7 cellular contexts compared by ENCODE assay signal in genomic region chrX:53481093-53481492, GRCh38. TPM values are rescaled to one million over a fixed set of nuclear protein-coding genes. Genes with fewer than 3 reads are reported as not detected.
DNase-seq lines count a peak whose midpoint lies in the region; ATAC-seq and TF ChIP-seq lines count a peak whose summit lies in the region.

No MANE protein-coding gene starts in this region.

- peak; percentile 55 for TF ChIP-seq CTCF in GM12875 (IDR thresholded peaks at IDR 0.05; ENCODE audit: borderline replicate concordance, insufficient read depth, low read depth, low read length)
- peak; percentile 49 for TF ChIP-seq CTCF in fibroblast of villous mesenchyme (IDR thresholded peaks at IDR 0.05; ENCODE audit: insufficient read depth, low read depth, low read length)
- TF ChIP-seq CTCF in left ventricle myocardium inferior (IDR thresholded peaks at IDR 0.05; ENCODE audit: borderline replicate concordance): no peak

- H3K27me3 ChIP-seq in SJCRH30 (no peaks in the 10 kb centered on the region), left ventricle myocardium inferior (ENCODE audit: low read depth) (no peaks in the 10 kb centered on the region)

- H3K4me1 ChIP-seq in SJCRH30: no peaks in the 10 kb centered on the region
- no peaks in the 10 kb centered on the region for H3K4me1 ChIP-seq in left ventricle myocardium inferior

- intact Hi-C loops in left ventricle myocardium inferior (cut with micrococcal nuclease): no loop called here

- DNase-seq in CD1c-positive myeloid dendritic cell (ENCODE audit: extremely low spot score) (peak; percentile 6), SJCRH30 (peak; percentile 1 to 11), fibroblast of villous mesenchyme (ENCODE audit: low read depth) (no peak), left ventricle myocardium inferior (no peak), NCI-H510A treated with DMSO at 0.1 percent for 48 hours (lab: John Stamatoyannopoulos, UW) (no peak)

- H3K4me3 ChIP-seq in GM12875 (ENCODE audit: low read depth, low read length): no peak overlapping the region
- no peak overlapping the region for H3K4me3 ChIP-seq in SJCRH30
- H3K4me3 ChIP-seq in fibroblast of villous mesenchyme (ENCODE audit: low read depth, low read length): no peak overlapping the region
- H3K4me3 ChIP-seq in left ventricle myocardium inferior: no peak overlapping the region

- H3K9me3 ChIP-seq in SJCRH30 (replicated peaks) (no peaks in the 10 kb centered on the region), left ventricle myocardium inferior (replicated peaks) (no peaks in the 10 kb centered on the region)

- ATAC-seq in HG03097 (IDR thresholded peaks at IDR 0.05; ENCODE audit: low FRiP score, unreplicated experiment): no peak

- no peaks in the 10 kb centered on the region for H3K36me3 ChIP-seq in SJCRH30
- H3K36me3 ChIP-seq in left ventricle myocardium inferior: no peaks in the 10 kb centered on the region

- no peak overlapping the region for H3K27ac ChIP-seq in SJCRH30
- no peak overlapping the region for H3K27ac ChIP-seq in left ventricle myocardium inferior (replicated peaks)

RNA-seq across cellular contexts. Expression of gene HSD17B10, which starts 46.9 kb away (rescaled TPM):
- 95.4 and 116 TPM in 2 replicates for total RNA-seq in SJCRH30 (2014; rRNA removed; shearing (Covaris generic))
- total RNA-seq in fibroblast of villous mesenchyme (62.6 and 77.3 TPM in 2 replicates), left ventricle myocardium inferior (109 TPM)

RNA-seq across cellular contexts. Expression of gene RIBC1, which starts 58.4 kb away (rescaled TPM):
- total RNA-seq in SJCRH30 (2014; rRNA removed; shearing (Covaris generic)): 0.32 and 0.33 TPM in 2 replicates
- 0.32 and 0.43 TPM in 2 replicates for total RNA-seq in fibroblast of villous mesenchyme
- total RNA-seq in left ventricle myocardium inferior: 0.49 TPM

RNA-seq across cellular contexts. Expression of gene SMC1A, which starts 58.6 kb away (rescaled TPM):
- total RNA-seq in SJCRH30 (2014; rRNA removed; shearing (Covaris generic)): 58.6 and 58.8 TPM in 2 replicates
- total RNA-seq in fibroblast of villous mesenchyme: 23.3 and 26.7 TPM in 2 replicates
- total RNA-seq in left ventricle myocardium inferior: 35.9 TPM

Comparison
In these comparisons a context has a peak if more than half of its experiments do, and no peak if none do; other contexts are left out.
1. DNase-seq: peak in CD1c-positive myeloid dendritic cell (single experiment) and SJCRH30 (2 of 2); none in fibroblast of villous mesenchyme (single experiment), left ventricle myocardium inferior (single experiment) and NCI-H510A treated with DMSO at 0.1 percent for 48 hours (single experiment).